1 cellular context compared by ENCODE assay signal in the genomic region with DNA sequence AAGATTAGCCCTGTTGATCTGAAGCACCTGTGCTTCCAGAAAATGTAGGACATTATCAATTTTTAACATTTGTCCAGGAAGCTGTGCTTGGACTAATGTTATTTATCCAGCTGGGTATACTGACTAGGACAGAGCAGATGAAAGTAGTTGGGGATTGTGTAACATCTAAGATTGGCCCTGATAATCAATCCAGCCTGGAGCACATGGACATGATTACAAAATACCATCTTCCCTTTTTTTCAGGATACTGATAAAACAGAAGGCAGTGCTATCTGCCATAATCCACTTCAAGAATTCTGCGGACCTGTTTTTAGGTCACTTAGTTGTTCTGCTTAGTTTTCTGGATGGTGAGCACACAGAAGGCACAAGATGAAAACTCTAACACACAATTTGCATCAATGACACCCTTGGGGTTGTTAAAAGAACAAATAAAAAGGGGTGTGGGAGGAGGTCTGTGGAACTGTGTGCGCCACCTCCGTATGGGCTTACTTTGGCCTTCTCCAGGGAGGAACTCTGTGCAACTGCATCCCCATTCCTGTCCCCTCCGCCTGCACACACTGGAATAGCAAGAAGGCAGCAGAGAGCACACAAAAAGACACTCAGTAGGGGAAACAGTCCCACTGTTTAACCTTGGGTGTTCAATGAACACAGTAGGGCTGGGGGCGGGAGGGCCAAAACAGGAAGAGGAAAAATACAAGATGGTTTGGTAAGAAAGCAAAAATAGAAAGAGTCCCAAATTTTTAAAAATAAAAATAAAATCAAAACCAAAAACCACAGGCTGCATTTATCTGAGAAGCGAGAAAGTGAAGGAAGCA.
TF ChIP-seq lines count a peak whose summit lies in the region.

No MANE protein-coding gene starts in this region.

TF ChIP-seq in HepG2, 621 proteins besides CTCF, POLR2A, EP300 and RAD21 (continued from another document and continues in another):
- no peak for TF ChIP-seq KAT2B (IDR thresholded peaks at IDR 0.05; ENCODE audit: borderline replicate concordance, low read depth, low read length)
- TF ChIP-seq, protein P1, sequence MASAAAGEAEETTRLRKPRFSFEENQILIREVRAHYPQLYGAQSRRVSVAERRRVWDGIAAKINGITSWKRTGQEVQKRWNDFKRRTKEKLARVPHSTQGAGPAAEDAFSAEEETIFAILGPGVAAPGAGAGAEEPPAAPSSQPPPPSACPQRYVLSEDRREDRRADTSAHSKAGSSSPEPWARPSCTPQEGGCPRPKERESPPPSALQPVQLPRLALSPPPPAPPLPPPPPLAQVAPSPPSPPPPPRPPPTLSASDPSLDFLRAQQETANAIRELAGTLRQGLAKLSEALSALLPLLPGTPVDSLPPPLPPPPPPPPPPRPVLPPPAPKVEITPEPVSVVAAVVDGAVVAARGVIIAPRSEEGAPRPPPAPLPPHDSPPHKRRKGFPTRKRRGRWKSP (CRISPR knock-in tag; IDR thresholded peaks at IDR 0.05): peak; percentile 58; the same call in 1 of the 2 replicates
- TF ChIP-seq, protein P2, sequence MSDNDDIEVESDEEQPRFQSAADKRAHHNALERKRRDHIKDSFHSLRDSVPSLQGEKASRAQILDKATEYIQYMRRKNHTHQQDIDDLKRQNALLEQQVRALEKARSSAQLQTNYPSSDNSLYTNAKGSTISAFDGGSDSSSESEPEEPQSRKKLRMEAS (IDR thresholded peaks at IDR 0.05): peak; percentile 87
- TF ChIP-seq KLF9 (CRISPR knock-in tag; IDR thresholded peaks at IDR 0.05; ENCODE audit: low read depth): no peak
- TF ChIP-seq FOXK2 (IDR thresholded peaks at IDR 0.05): 0 out of 2 replicates have a peak, but pooled peaks have one; percentile 14
- TF ChIP-seq SMARCC2 (IDR thresholded peaks at IDR 0.05): no peak
- TF ChIP-seq, protein P3, sequence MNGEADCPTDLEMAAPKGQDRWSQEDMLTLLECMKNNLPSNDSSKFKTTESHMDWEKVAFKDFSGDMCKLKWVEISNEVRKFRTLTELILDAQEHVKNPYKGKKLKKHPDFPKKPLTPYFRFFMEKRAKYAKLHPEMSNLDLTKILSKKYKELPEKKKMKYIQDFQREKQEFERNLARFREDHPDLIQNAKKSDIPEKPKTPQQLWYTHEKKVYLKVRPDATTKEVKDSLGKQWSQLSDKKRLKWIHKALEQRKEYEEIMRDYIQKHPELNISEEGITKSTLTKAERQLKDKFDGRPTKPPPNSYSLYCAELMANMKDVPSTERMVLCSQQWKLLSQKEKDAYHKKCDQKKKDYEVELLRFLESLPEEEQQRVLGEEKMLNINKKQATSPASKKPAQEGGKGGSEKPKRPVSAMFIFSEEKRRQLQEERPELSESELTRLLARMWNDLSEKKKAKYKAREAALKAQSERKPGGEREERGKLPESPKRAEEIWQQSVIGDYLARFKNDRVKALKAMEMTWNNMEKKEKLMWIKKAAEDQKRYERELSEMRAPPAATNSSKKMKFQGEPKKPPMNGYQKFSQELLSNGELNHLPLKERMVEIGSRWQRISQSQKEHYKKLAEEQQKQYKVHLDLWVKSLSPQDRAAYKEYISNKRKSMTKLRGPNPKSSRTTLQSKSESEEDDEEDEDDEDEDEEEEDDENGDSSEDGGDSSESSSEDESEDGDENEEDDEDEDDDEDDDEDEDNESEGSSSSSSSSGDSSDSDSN (CRISPR knock-in tag; IDR thresholded peaks at IDR 0.05): no peak; the same call in 1 of the 2 replicates
- TF ChIP-seq ZNF337 (CRISPR knock-in tag; IDR thresholded peaks at IDR 0.05; ENCODE audit: borderline replicate concordance, low read depth): no peak
- TF ChIP-seq MBD4 (IDR thresholded peaks at IDR 0.05; ENCODE audit: borderline replicate concordance, low read length): peak; percentile 91; the same call in 1 of the 2 replicates
- no peak for TF ChIP-seq ZFP36L1 (CRISPR knock-in tag; IDR thresholded peaks at IDR 0.05)
- 0 out of 2 replicates have a peak, but pooled peaks have one; percentile 32 for TF ChIP-seq TOE1 (CRISPR knock-in tag; IDR thresholded peaks at IDR 0.05)
- no peak for TF ChIP-seq ZFAT (CRISPR knock-in tag; conservative IDR thresholded peaks at IDR 0.05)
- no peak for TF ChIP-seq USF2 (IDR thresholded peaks at IDR 0.05; ENCODE audit: low read depth, low read length)
- TF ChIP-seq USF2 (CRISPR knock-in tag; IDR thresholded peaks at IDR 0.05; ENCODE audit: borderline replicate concordance): 0 out of 2 replicates have a peak, but pooled peaks have one; percentile 61
- TF ChIP-seq REPIN1 (CRISPR knock-in tag; IDR thresholded peaks at IDR 0.05; ENCODE audit: borderline replicate concordance, low read depth): peak; percentile 46; the same call in 1 of the 2 replicates
- TF ChIP-seq, protein P4, sequence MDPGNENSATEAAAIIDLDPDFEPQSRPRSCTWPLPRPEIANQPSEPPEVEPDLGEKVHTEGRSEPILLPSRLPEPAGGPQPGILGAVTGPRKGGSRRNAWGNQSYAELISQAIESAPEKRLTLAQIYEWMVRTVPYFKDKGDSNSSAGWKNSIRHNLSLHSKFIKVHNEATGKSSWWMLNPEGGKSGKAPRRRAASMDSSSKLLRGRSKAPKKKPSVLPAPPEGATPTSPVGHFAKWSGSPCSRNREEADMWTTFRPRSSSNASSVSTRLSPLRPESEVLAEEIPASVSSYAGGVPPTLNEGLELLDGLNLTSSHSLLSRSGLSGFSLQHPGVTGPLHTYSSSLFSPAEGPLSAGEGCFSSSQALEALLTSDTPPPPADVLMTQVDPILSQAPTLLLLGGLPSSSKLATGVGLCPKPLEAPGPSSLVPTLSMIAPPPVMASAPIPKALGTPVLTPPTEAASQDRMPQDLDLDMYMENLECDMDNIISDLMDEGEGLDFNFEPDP (CRISPR knock-in tag; conservative IDR thresholded peaks at IDR 0.05): no peak
- TF ChIP-seq ZFX (CRISPR knock-in tag; IDR thresholded peaks at IDR 0.05; ENCODE audit: low read depth): 0 out of 2 replicates have a peak, but pooled peaks have one; percentile 57
- no peak for TF ChIP-seq ZBTB38 (CRISPR knock-in tag; IDR thresholded peaks at IDR 0.05)
- no peak for TF ChIP-seq ZXDC (CRISPR knock-in tag; IDR thresholded peaks at IDR 0.05)
- TF ChIP-seq HNF1B (CRISPR knock-in tag; IDR thresholded peaks at IDR 0.05): peak; percentile 83
- no peak for TF ChIP-seq ZNF24 (IDR thresholded peaks at IDR 0.05)
- TF ChIP-seq DR1 (CRISPR knock-in tag; IDR thresholded peaks at IDR 0.05): no peak
- TF ChIP-seq NCOA2 (CRISPR knock-in tag; IDR thresholded peaks at IDR 0.05): peak; percentile 97
- no peak for TF ChIP-seq ZNF251 (CRISPR knock-in tag; IDR thresholded peaks at IDR 0.05)
- TF ChIP-seq, protein P5, sequence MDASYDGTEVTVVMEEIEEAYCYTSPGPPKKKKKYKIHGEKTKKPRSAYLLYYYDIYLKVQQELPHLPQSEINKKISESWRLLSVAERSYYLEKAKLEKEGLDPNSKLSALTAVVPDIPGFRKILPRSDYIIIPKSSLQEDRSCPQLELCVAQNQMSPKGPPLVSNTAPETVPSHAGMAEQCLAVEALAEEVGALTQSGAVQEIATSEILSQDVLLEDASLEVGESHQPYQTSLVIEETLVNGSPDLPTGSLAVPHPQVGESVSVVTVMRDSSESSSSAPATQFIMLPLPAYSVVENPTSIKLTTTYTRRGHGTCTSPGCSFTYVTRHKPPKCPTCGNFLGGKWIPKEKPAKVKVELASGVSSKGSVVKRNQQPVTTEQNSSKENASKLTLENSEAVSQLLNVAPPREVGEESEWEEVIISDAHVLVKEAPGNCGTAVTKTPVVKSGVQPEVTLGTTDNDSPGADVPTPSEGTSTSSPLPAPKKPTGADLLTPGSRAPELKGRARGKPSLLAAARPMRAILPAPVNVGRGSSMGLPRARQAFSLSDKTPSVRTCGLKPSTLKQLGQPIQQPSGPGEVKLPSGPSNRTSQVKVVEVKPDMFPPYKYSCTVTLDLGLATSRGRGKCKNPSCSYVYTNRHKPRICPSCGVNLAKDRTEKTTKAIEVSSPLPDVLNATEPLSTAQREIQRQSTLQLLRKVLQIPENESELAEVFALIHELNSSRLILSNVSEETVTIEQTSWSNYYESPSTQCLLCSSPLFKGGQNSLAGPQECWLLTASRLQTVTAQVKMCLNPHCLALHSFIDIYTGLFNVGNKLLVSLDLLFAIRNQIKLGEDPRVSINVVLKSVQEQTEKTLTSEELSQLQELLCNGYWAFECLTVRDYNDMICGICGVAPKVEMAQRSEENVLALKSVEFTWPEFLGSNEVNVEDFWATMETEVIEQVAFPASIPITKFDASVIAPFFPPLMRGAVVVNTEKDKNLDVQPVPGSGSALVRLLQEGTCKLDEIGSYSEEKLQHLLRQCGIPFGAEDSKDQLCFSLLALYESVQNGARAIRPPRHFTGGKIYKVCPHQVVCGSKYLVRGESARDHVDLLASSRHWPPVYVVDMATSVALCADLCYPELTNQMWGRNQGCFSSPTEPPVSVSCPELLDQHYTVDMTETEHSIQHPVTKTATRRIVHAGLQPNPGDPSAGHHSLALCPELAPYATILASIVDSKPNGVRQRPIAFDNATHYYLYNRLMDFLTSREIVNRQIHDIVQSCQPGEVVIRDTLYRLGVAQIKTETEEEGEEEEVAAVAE (CRISPR knock-in tag; IDR thresholded peaks at IDR 0.05; ENCODE audit: borderline replicate concordance): no peak
- no peak for TF ChIP-seq ZNF30 (CRISPR knock-in tag; IDR thresholded peaks at IDR 0.05)
- no peak for TF ChIP-seq ISX (CRISPR knock-in tag; conservative IDR thresholded peaks at IDR 0.05)
- TF ChIP-seq, protein P6, sequence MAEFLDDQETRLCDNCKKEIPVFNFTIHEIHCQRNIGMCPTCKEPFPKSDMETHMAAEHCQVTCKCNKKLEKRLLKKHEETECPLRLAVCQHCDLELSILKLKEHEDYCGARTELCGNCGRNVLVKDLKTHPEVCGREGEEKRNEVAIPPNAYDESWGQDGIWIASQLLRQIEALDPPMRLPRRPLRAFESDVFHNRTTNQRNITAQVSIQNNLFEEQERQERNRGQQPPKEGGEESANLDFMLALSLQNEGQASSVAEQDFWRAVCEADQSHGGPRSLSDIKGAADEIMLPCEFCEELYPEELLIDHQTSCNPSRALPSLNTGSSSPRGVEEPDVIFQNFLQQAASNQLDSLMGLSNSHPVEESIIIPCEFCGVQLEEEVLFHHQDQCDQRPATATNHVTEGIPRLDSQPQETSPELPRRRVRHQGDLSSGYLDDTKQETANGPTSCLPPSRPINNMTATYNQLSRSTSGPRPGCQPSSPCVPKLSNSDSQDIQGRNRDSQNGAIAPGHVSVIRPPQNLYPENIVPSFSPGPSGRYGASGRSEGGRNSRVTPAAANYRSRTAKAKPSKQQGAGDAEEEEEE (CRISPR knock-in tag; IDR thresholded peaks at IDR 0.05; ENCODE audit: borderline replicate concordance): 0 out of 2 replicates have a peak, but pooled peaks have one; percentile 37
- TF ChIP-seq, protein P7, sequence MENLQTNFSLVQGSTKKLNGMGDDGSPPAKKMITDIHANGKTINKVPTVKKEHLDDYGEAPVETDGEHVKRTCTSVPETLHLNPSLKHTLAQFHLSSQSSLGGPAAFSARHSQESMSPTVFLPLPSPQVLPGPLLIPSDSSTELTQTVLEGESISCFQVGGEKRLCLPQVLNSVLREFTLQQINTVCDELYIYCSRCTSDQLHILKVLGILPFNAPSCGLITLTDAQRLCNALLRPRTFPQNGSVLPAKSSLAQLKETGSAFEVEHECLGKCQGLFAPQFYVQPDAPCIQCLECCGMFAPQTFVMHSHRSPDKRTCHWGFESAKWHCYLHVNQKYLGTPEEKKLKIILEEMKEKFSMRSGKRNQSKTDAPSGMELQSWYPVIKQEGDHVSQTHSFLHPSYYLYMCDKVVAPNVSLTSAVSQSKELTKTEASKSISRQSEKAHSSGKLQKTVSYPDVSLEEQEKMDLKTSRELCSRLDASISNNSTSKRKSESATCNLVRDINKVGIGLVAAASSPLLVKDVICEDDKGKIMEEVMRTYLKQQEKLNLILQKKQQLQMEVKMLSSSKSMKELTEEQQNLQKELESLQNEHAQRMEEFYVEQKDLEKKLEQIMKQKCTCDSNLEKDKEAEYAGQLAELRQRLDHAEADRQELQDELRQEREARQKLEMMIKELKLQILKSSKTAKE (CRISPR knock-in tag; IDR thresholded peaks at IDR 0.05; ENCODE audit: borderline replicate concordance): peak; percentile 52; the same call in 1 of the 2 replicates
- TF ChIP-seq ZNF17 (CRISPR knock-in tag; IDR thresholded peaks at IDR 0.05): no peak
- no peak for TF ChIP-seq MTF2 (CRISPR knock-in tag; IDR thresholded peaks at IDR 0.05; ENCODE audit: borderline replicate concordance)
- TF ChIP-seq ZNF326 (CRISPR knock-in tag; IDR thresholded peaks at IDR 0.05; ENCODE audit: borderline replicate concordance): no peak
